Comparison of ENCODE assay signal across 9 cellular contexts in genomic region chr6:169212436-169212835, GRCh38. TPM values are rescaled to one million over a fixed set of nuclear protein-coding genes. Genes with fewer than 3 reads are reported as not detected.
DNase-seq lines count a peak whose midpoint lies in the region; ATAC-seq, FAIRE-seq and TF ChIP-seq lines count a peak whose summit lies in the region.
"Had no signal": no experiment of that assay in that cellular context is flagged by ENCODE, and none has a peak within 500 bp of the region (broad histone marks: within the 10 kb centered on the region; RNA-seq: fewer than 3 reads in every experiment).

No MANE protein-coding gene starts in this region.

- H3K27ac Mint-ChIP-seq in CD8-positive, alpha-beta memory T cell, result peak overlapping the region in 4 of 8 donors; percentile 40 to 91 (median 64)

- no peak for ATAC-seq in PC-3

- H3K9me2 ChIP-seq in PC-3 (replicated peaks; ENCODE audit: low read length), result no peaks in the 10 kb centered on the region

- CTCF ChIA-PET in PC-3 (lab: Charles Lee), result no interaction called here
- CTCF ChIA-PET in CD8-positive, alpha-beta memory T cell (lab: Charles Lee), result interaction anchor here (0.7 to 1.0 kb wide), 2 partner anchors 11 to 90 kb away, joined by 3 to 5 read pairs; no protein-coding TSS in a partner anchor

- H3K36me3 ChIP-seq in PC-3 (ENCODE audit: low read depth, low read length), result no peaks in the 10 kb centered on the region
- no peaks in the 10 kb centered on the region for H3K36me3 ChIP-seq in effector memory CD4-positive, alpha-beta T cell (ENCODE audit: control insufficient read depth, insufficient read depth, low read length)
- H3K36me3 ChIP-seq in CD8-positive, alpha-beta memory T cell (ENCODE audit: insufficient read depth, low read length), result no peaks in the 10 kb centered on the region

- peaks cover 0 to 32% (median 3%) of the 10 kb centered on the region in 3 donors for H3K36me3 Mint-ChIP-seq in CD8-positive, alpha-beta memory T cell

- H3K79me2 ChIP-seq in PC-3 (ENCODE audit: low read length), result no peaks in the 10 kb centered on the region

- no peaks in the 10 kb centered on the region for H4K20me1 ChIP-seq in PC-3 (ENCODE audit: low read length)

- no peak for TF ChIP-seq POLR2A in GM12891 (IDR thresholded peaks at IDR 0.05; ENCODE audit: low read depth, low read length)

- no peak overlapping the region for H2AFZ ChIP-seq in PC-3 (ENCODE audit: low read length)

- H3K9ac ChIP-seq in PC-3 (ENCODE audit: low read length), result no peak overlapping the region; the same call in 1 of the 2 replicates

- no peaks in the 10 kb centered on the region for H3K4me1 ChIP-seq in PC-3 (ENCODE audit: insufficient read depth, low read length)
- H3K4me1 ChIP-seq in effector memory CD4-positive, alpha-beta T cell (ENCODE audit: control insufficient read depth, insufficient read depth, low read length, poor library complexity, severe bottlenecking), result no peaks in the 10 kb centered on the region
- H3K4me1 ChIP-seq in CD8-positive, alpha-beta memory T cell (ENCODE audit: insufficient read depth, low read length), result peaks cover 4% of the 10 kb centered on the region

- H3K9me3 ChIP-seq in PC-3 (ENCODE audit: low read length), result no peaks in the 10 kb centered on the region
- H3K9me3 ChIP-seq in effector memory CD4-positive, alpha-beta T cell (ENCODE audit: control insufficient read depth, low read length), result peaks cover 2% of the 10 kb centered on the region
- no peaks in the 10 kb centered on the region for H3K9me3 ChIP-seq in CD8-positive, alpha-beta memory T cell (ENCODE audit: low read length)

- BruUV-seq in PC-3 (replicated peaks; lab: Mats Ljungman, UMichigan), result no TSS peak

- POLR2A ChIA-PET in PC-3 (lab: Charles Lee; ENCODE audit: unreplicated experiment), result no interaction called here
- POLR2A ChIA-PET in CD8-positive, alpha-beta memory T cell (lab: Charles Lee), result interaction anchor here (1.0 kb wide), 1 partner anchor 442 kb away, joined by 4 read pairs; no protein-coding TSS in a partner anchor

- no peaks in the 10 kb centered on the region for H3K27me3 Mint-ChIP-seq in CD8-positive, alpha-beta memory T cell
- H3K27me3 Mint-ChIP-seq: stimulated activated naive B cell treated with anti-CD40 and anti-IgM and Interleukin-4, amounts not matched to agents 10 μg/mL and 1 μg/mL and 100 μg/mL, for 72 hours had no signal

- no peak for FAIRE-seq in GM12891 (lab: Jason Lieb, UNC)

- H3K9me3 Mint-ChIP-seq in CD8-positive, alpha-beta memory T cell, result peaks cover 4 to 15% (median 10%) of the 10 kb centered on the region in 5 donors

- H3K4me2 ChIP-seq in PC-3 (ENCODE audit: low read length), result 0 out of 2 replicates have a peak overlapping the region, but pooled peaks have one; percentile 61

- H3K4me3 Mint-ChIP-seq in CD8-positive, alpha-beta memory T cell, result peak overlapping the region in 2 of 7 donors; percentile 6 to 27

- peak overlapping the region; percentile 68 for H3K27ac ChIP-seq in HL-60 (replicated peaks)
- H3K27ac ChIP-seq in PC-3 (ENCODE audit: low read length), result no peak overlapping the region
- H3K27ac ChIP-seq in effector memory CD4-positive, alpha-beta T cell (ENCODE audit: insufficient read depth, low read length, poor library complexity, severe bottlenecking), result no peak overlapping the region
- H3K27ac ChIP-seq in CD8-positive, alpha-beta memory T cell (ENCODE audit: low read depth, low read length), result no peak overlapping the region

- H3K4me3 ChIP-seq in HL-60 (replicated peaks; ENCODE audit: insufficient read depth, low read length) (no peak overlapping the region), PC-3 (ENCODE audit: low read length) (no peak overlapping the region)
- peak overlapping the region; percentile 41 for H3K4me3 ChIP-seq in effector memory CD4-positive, alpha-beta T cell (ENCODE audit: insufficient read depth, low read depth, low read length, poor library complexity, severe bottlenecking)
- H3K4me3 ChIP-seq in CD8-positive, alpha-beta memory T cell (ENCODE audit: low read length), result no peak overlapping the region

- H3K27me3 ChIP-seq in HL-60 (ENCODE audit: insufficient read depth, poor library complexity, severe bottlenecking) (no peaks in the 10 kb centered on the region), PC-3 (ENCODE audit: low read length) (no peaks in the 10 kb centered on the region)
- no peaks in the 10 kb centered on the region for H3K27me3 ChIP-seq in effector memory CD4-positive, alpha-beta T cell (replicated peaks; ENCODE audit: control insufficient read depth, insufficient read depth, low read length, poor library complexity, severe bottlenecking)
- H3K27me3 ChIP-seq in CD8-positive, alpha-beta memory T cell (ENCODE audit: insufficient read depth, low read length, poor library complexity, severe bottlenecking), result no peaks in the 10 kb centered on the region

- DNase-seq in HL-60 (ENCODE audit: low read depth in 1 of 2, low spot score in 1 of 2) (no peak), PC-3 (no peak), pons (ENCODE audit: low spot score) (peak; percentile 37), GM12891 (ENCODE audit: insufficient read length, low spot score) (no peak), posterior cingulate gyrus (no peak), posterior vena cava (ENCODE audit: low spot score) (no peak)
- no peak for DNase-seq in effector memory CD4-positive, alpha-beta T cell
- no peak for DNase-seq in CD8-positive, alpha-beta memory T cell

- no peaks in the 10 kb centered on the region for H3F3A ChIP-seq in PC-3 (ENCODE audit: low read length, unreplicated experiment)

- TF ChIP-seq CTCF in HL-60 (IDR thresholded peaks at IDR 0.05; ENCODE audit: insufficient read depth, low read length) (no peak), PC-3 (conservative IDR thresholded peaks at IDR 0.05; ENCODE audit: low read depth, low read length) (no peak)

- intact Hi-C loops in PC-3 (cut with micrococcal nuclease), result no loop called here
- intact Hi-C loops in posterior cingulate gyrus (cut with DNase I), result loop anchor here (5.0 to 10.0 kb wide), 2 partner anchors 40 to 68 kb away; partner anchors contain the start of gene THBS2
- intact Hi-C loops in posterior vena cava (cut with DNase I), result no loop called here

- H3K4me1 Mint-ChIP-seq in CD8-positive, alpha-beta memory T cell, result peaks cover 21 to 26% (median 25%) of the 10 kb centered on the region in 3 donors

TF ChIP-seq in GM12891, 5 proteins besides CTCF, POLR2A, EP300 and RAD21:
- TF ChIP-seq TAF1 (IDR thresholded peaks at IDR 0.05; ENCODE audit: low read depth, low read length), result no peak
- no peak for TF ChIP-seq POU2F2 (IDR thresholded peaks at IDR 0.05; ENCODE audit: low read depth, low read length)
- TF ChIP-seq POLR2AphosphoS5 (IDR thresholded peaks at IDR 0.05; ENCODE audit: low read depth, low read length), result no peak
- TF ChIP-seq PAX5 (IDR thresholded peaks at IDR 0.05; ENCODE audit: insufficient read depth, low read length, severe bottlenecking), result no peak
- no peak for TF ChIP-seq SPI1 (IDR thresholded peaks at IDR 0.05; ENCODE audit: low read depth, low read length)

RNA-seq across cellular contexts. Expression of gene THBS2, which starts 41.2 kb away (rescaled TPM):
- total RNA-seq in PC-3 (2014; rRNA removed) (0.52 TPM in 1 of 2 replicates, not detected in the other), posterior vena cava (100 to 1,000 TPM; 358 to 373 TPM)
- polyA plus RNA-seq in GM12891 (2012; ENCODE audit: low read depth, missing spikeins), result 0.12 TPM
- total RNA-seq in CD8-positive, alpha-beta memory T cell, result not detected
- 0.03 TPM for polyA plus RNA-seq in CD8-positive, alpha-beta memory T cell

Comparison
In these comparisons a context has a peak if more than half of its experiments do, and no peak if none do; other contexts are left out.
1. RNA of gene THBS2, which starts 41.2 kb away (total RNA-seq): 358 to 373 TPM in posterior vena cava; not detected in CD8-positive, alpha-beta memory T cell and 0.52 TPM in PC-3; every median in the first group is over 100 times any median in the second.